ENCODE assay signal across 1 cellular context in the genomic region with DNA sequence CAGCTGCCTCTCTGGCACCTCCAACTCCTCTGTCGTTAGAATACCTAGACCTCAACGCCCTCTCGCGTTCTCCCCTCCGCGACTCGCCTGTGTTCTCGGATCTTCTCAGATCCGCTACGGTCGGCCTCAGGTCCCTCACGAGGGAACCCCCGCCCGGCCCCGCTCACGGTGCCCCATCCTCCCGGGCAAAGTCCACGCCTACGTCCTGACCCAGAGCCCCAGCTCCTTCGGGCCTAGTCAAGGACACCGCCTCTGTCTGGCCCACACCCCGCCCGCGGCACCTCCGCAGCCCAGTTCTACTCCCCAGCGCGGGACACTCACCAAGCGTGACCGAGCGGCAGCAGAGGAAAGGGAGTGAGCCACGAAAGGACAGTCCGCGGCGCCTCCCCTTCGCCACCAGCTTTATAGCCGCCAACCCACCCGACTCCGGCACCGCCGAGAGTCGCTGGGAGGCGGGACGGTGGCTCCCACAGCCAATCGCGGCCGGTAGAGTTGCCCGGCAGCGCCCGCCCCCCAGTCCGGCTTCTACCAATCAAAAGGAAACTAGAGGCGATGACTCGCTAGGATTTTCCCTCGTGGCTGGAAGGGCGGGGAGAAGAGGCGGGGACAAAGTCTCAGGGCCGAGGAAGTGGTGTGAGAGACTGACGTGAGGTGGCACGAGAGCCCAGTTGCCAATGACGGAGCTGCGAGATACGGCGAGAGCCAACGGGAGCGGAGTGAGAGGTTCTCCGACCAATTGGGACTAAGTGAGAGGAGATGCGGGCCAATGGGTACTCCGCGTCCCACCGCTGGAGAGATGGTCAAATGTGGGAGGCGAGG.
TF ChIP-seq lines count a peak whose summit lies in the region.

A gene (minus strand): TSS at position 378 of the 819 bp plus-strand sequence. CDS start 14,447 bp downstream, outside the sequence.

TF ChIP-seq in HepG2, 621 proteins besides CTCF, POLR2A, EP300 and RAD21 (continued from another document and continues in another):
- TF ChIP-seq ESRRA (CRISPR knock-in tag; IDR thresholded peaks at IDR 0.05; ENCODE audit: low read depth): peak; percentile 73; the same call in 1 of the 2 replicates
- peak; percentile 74; the same call in 1 of the 2 replicates for TF ChIP-seq HOXA5 (CRISPR knock-in tag; IDR thresholded peaks at IDR 0.05)
- TF ChIP-seq GATAD2A (CRISPR knock-in tag; IDR thresholded peaks at IDR 0.05): peak; percentile 50; the same call in 1 of the 2 replicates
- peak; percentile 97; the same call in 1 of the 2 replicates for TF ChIP-seq ZNF572 (CRISPR knock-in tag; IDR thresholded peaks at IDR 0.05)
- TF ChIP-seq, protein P1, sequence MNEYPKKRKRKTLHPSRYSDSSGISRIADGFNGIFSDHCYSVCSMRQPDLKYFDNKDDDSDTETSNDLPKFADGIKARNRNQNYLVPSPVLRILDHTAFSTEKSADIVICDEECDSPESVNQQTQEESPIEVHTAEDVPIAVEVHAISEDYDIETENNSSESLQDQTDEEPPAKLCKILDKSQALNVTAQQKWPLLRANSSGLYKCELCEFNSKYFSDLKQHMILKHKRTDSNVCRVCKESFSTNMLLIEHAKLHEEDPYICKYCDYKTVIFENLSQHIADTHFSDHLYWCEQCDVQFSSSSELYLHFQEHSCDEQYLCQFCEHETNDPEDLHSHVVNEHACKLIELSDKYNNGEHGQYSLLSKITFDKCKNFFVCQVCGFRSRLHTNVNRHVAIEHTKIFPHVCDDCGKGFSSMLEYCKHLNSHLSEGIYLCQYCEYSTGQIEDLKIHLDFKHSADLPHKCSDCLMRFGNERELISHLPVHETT (CRISPR knock-in tag; conservative IDR thresholded peaks at IDR 0.05): no peak
- peak; percentile 87; the same call in 1 of the 2 replicates for TF ChIP-seq ZNF598 (CRISPR knock-in tag; IDR thresholded peaks at IDR 0.05; ENCODE audit: borderline replicate concordance)
- TF ChIP-seq SUZ12 (IDR thresholded peaks at IDR 0.05; ENCODE audit: low read depth, low read length): no peak
- TF ChIP-seq HDAC1 (CRISPR knock-in tag; IDR thresholded peaks at IDR 0.05): peak; percentile 82
- peak; percentile 67; the same call in 1 of the 2 replicates for TF ChIP-seq MYC (CRISPR knock-in tag; IDR thresholded peaks at IDR 0.05; ENCODE audit: borderline replicate concordance)
- TF ChIP-seq ZNF138 (CRISPR knock-in tag; IDR thresholded peaks at IDR 0.05; ENCODE audit: low read depth): peak; percentile 94
- TF ChIP-seq, protein P2, sequence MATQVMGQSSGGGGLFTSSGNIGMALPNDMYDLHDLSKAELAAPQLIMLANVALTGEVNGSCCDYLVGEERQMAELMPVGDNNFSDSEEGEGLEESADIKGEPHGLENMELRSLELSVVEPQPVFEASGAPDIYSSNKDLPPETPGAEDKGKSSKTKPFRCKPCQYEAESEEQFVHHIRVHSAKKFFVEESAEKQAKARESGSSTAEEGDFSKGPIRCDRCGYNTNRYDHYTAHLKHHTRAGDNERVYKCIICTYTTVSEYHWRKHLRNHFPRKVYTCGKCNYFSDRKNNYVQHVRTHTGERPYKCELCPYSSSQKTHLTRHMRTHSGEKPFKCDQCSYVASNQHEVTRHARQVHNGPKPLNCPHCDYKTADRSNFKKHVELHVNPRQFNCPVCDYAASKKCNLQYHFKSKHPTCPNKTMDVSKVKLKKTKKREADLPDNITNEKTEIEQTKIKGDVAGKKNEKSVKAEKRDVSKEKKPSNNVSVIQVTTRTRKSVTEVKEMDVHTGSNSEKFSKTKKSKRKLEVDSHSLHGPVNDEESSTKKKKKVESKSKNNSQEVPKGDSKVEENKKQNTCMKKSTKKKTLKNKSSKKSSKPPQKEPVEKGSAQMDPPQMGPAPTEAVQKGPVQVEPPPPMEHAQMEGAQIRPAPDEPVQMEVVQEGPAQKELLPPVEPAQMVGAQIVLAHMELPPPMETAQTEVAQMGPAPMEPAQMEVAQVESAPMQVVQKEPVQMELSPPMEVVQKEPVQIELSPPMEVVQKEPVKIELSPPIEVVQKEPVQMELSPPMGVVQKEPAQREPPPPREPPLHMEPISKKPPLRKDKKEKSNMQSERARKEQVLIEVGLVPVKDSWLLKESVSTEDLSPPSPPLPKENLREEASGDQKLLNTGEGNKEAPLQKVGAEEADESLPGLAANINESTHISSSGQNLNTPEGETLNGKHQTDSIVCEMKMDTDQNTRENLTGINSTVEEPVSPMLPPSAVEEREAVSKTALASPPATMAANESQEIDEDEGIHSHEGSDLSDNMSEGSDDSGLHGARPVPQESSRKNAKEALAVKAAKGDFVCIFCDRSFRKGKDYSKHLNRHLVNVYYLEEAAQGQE (IDR thresholded peaks at IDR 0.05; ENCODE audit: borderline replicate concordance in 1 of 2, low read depth in 1 of 2, low read length in 2 of 2): peak; percentile 49 to 91
- peak; percentile 67; the same call in 1 of the 2 replicates for TF ChIP-seq ZKSCAN5 (CRISPR knock-in tag; IDR thresholded peaks at IDR 0.05)
- TF ChIP-seq JUNB (CRISPR knock-in tag; IDR thresholded peaks at IDR 0.05; ENCODE audit: borderline replicate concordance): peak; percentile 64
- TF ChIP-seq, protein P3, sequence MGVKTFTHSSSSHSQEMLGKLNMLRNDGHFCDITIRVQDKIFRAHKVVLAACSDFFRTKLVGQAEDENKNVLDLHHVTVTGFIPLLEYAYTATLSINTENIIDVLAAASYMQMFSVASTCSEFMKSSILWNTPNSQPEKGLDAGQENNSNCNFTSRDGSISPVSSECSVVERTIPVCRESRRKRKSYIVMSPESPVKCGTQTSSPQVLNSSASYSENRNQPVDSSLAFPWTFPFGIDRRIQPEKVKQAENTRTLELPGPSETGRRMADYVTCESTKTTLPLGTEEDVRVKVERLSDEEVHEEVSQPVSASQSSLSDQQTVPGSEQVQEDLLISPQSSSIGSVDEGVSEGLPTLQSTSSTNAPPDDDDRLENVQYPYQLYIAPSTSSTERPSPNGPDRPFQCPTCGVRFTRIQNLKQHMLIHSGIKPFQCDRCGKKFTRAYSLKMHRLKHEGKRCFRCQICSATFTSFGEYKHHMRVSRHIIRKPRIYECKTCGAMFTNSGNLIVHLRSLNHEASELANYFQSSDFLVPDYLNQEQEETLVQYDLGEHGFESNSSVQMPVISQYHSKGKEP (CRISPR knock-in tag; IDR thresholded peaks at IDR 0.05): 0 out of 2 replicates have a peak, but pooled peaks have one; percentile 30
- peak; percentile 77; the same call in 1 of the 2 replicates for TF ChIP-seq ZNF430 (CRISPR knock-in tag; IDR thresholded peaks at IDR 0.05)
- no peak for TF ChIP-seq EEA1 (CRISPR knock-in tag; IDR thresholded peaks at IDR 0.05; ENCODE audit: borderline replicate concordance)
- TF ChIP-seq GTF2F1 (IDR thresholded peaks at IDR 0.05; ENCODE audit: low read length): peak; percentile 94; the same call in 1 of the 2 replicates
- TF ChIP-seq, protein P4, sequence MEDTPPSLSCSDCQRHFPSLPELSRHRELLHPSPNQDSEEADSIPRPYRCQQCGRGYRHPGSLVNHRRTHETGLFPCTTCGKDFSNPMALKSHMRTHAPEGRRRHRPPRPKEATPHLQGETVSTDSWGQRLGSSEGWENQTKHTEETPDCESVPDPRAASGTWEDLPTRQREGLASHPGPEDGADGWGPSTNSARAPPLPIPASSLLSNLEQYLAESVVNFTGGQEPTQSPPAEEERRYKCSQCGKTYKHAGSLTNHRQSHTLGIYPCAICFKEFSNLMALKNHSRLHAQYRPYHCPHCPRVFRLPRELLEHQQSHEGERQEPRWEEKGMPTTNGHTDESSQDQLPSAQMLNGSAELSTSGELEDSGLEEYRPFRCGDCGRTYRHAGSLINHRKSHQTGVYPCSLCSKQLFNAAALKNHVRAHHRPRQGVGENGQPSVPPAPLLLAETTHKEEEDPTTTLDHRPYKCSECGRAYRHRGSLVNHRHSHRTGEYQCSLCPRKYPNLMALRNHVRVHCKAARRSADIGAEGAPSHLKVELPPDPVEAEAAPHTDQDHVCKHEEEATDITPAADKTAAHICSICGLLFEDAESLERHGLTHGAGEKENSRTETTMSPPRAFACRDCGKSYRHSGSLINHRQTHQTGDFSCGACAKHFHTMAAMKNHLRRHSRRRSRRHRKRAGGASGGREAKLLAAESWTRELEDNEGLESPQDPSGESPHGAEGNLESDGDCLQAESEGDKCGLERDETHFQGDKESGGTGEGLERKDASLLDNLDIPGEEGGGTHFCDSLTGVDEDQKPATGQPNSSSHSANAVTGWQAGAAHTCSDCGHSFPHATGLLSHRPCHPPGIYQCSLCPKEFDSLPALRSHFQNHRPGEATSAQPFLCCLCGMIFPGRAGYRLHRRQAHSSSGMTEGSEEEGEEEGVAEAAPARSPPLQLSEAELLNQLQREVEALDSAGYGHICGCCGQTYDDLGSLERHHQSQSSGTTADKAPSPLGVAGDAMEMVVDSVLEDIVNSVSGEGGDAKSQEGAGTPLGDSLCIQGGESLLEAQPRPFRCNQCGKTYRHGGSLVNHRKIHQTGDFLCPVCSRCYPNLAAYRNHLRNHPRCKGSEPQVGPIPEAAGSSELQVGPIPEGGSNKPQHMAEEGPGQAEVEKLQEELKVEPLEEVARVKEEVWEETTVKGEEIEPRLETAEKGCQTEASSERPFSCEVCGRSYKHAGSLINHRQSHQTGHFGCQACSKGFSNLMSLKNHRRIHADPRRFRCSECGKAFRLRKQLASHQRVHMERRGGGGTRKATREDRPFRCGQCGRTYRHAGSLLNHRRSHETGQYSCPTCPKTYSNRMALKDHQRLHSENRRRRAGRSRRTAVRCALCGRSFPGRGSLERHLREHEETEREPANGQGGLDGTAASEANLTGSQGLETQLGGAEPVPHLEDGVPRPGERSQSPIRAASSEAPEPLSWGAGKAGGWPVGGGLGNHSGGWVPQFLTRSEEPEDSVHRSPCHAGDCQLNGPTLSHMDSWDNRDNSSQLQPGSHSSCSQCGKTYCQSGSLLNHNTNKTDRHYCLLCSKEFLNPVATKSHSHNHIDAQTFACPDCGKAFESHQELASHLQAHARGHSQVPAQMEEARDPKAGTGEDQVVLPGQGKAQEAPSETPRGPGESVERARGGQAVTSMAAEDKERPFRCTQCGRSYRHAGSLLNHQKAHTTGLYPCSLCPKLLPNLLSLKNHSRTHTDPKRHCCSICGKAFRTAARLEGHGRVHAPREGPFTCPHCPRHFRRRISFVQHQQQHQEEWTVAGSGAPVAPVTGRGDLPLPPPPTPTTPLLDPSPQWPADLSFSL (CRISPR knock-in tag; IDR thresholded peaks at IDR 0.05): no peak
- no peak for TF ChIP-seq SMC3 (IDR thresholded peaks at IDR 0.05; ENCODE audit: low read length)
- TF ChIP-seq NR2C2 (CRISPR knock-in tag; IDR thresholded peaks at IDR 0.05; ENCODE audit: borderline replicate concordance): peak; percentile 59; the same call in 1 of the 2 replicates
- TF ChIP-seq, protein P5, sequence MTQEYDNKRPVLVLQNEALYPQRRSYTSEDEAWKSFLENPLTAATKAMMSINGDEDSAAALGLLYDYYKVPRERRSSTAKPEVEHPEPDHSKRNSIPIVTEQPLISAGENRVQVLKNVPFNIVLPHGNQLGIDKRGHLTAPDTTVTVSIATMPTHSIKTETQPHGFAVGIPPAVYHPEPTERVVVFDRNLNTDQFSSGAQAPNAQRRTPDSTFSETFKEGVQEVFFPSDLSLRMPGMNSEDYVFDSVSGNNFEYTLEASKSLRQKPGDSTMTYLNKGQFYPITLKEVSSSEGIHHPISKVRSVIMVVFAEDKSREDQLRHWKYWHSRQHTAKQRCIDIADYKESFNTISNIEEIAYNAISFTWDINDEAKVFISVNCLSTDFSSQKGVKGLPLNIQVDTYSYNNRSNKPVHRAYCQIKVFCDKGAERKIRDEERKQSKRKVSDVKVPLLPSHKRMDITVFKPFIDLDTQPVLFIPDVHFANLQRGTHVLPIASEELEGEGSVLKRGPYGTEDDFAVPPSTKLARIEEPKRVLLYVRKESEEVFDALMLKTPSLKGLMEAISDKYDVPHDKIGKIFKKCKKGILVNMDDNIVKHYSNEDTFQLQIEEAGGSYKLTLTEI (CRISPR knock-in tag; conservative IDR thresholded peaks at IDR 0.05): no peak
- peak; percentile 92 for TF ChIP-seq KDM2A (CRISPR knock-in tag; IDR thresholded peaks at IDR 0.05; ENCODE audit: borderline replicate concordance, low read depth)
- TF ChIP-seq ZNF557 (CRISPR knock-in tag; IDR thresholded peaks at IDR 0.05): no peak
- TF ChIP-seq, protein P6, sequence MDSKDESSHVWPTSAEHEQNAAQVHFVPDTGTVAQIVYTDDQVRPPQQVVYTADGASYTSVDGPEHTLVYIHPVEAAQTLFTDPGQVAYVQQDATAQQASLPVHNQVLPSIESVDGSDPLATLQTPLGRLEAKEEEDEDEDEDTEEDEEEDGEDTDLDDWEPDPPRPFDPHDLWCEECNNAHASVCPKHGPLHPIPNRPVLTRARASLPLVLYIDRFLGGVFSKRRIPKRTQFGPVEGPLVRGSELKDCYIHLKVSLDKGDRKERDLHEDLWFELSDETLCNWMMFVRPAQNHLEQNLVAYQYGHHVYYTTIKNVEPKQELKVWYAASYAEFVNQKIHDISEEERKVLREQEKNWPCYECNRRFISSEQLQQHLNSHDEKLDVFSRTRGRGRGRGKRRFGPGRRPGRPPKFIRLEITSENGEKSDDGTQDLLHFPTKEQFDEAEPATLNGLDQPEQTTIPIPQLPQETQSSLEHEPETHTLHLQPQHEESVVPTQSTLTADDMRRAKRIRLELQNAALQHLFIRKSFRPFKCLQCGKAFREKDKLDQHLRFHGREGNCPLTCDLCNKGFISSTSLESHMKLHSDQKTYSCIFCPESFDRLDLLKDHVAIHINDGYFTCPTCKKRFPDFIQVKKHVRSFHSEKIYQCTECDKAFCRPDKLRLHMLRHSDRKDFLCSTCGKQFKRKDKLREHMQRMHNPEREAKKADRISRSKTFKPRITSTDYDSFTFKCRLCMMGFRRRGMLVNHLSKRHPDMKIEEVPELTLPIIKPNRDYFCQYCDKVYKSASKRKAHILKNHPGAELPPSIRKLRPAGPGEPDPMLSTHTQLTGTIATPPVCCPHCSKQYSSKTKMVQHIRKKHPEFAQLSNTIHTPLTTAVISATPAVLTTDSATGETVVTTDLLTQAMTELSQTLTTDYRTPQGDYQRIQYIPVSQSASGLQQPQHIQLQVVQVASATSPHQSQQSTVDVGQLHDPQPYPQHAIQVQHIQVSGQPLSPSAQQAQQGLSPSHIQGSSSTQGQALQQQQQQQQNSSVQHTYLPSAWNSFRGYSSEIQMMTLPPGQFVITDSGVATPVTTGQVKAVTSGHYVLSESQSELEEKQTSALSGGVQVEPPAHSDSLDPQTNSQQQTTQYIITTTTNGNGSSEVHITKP (CRISPR knock-in tag; IDR thresholded peaks at IDR 0.05; ENCODE audit: low read depth): peak; percentile 38; the same call in 1 of the 2 replicates
- peak; percentile 77 for TF ChIP-seq HOXD1 (CRISPR knock-in tag; IDR thresholded peaks at IDR 0.05)
- no peak for TF ChIP-seq ZFP36L1 (CRISPR knock-in tag; IDR thresholded peaks at IDR 0.05)
- 0 out of 2 replicates have a peak, but pooled peaks have one; percentile 5 for TF ChIP-seq TOE1 (CRISPR knock-in tag; IDR thresholded peaks at IDR 0.05)
- TF ChIP-seq, protein P7, sequence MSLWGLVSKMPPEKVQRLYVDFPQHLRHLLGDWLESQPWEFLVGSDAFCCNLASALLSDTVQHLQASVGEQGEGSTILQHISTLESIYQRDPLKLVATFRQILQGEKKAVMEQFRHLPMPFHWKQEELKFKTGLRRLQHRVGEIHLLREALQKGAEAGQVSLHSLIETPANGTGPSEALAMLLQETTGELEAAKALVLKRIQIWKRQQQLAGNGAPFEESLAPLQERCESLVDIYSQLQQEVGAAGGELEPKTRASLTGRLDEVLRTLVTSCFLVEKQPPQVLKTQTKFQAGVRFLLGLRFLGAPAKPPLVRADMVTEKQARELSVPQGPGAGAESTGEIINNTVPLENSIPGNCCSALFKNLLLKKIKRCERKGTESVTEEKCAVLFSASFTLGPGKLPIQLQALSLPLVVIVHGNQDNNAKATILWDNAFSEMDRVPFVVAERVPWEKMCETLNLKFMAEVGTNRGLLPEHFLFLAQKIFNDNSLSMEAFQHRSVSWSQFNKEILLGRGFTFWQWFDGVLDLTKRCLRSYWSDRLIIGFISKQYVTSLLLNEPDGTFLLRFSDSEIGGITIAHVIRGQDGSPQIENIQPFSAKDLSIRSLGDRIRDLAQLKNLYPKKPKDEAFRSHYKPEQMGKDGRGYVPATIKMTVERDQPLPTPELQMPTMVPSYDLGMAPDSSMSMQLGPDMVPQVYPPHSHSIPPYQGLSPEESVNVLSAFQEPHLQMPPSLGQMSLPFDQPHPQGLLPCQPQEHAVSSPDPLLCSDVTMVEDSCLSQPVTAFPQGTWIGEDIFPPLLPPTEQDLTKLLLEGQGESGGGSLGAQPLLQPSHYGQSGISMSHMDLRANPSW (CRISPR knock-in tag; IDR thresholded peaks at IDR 0.05; ENCODE audit: borderline replicate concordance): peak; percentile 31; the same call in 1 of the 2 replicates
